In the genomic region with DNA sequence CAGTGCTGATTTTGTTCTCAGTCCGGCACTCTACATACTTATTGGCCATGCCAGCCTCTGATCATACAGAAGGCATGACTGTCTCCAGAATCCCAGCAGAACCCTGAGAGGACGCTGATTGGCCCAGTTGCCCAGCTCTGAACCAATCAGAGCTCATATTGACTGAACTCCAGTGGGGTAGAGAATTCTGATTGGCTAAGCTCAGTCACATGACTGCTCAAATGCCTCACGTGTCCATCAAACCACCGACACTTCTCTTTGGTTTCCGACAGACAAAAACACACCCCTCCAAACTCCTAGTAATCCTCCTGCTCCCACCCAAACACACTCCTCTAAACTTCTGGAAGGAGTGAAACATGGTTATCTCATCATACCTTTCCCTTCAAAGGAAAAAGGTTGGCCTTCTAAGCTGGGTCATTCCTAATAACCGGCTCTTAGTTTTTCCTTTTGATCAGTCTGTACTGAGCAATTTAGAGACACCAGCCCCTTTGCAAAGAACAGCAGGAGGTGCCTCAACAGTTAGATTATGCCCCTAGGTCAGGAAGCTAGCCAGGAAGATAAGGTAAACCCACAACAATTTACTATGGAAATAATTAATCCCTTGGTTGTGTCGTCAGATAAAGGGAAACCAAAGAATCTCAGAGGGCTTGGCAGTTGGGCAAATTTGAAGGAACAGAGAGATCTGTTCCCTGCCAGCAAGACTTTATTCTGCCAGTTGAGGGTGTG, we compare ENCODE assay signal across 2 cellular contexts.
TF ChIP-seq lines count a peak whose summit lies in the region.

No MANE protein-coding gene starts in this region.

TF ChIP-seq in GM23338, 12 proteins besides CTCF, POLR2A, EP300 and RAD21:
- no peak for TF ChIP-seq POLR2AphosphoS5 (IDR thresholded peaks at IDR 0.05; ENCODE audit: low read depth)
- TF ChIP-seq EZH2 (IDR thresholded peaks at IDR 0.05; ENCODE audit: low read depth, unreplicated experiment) = no peak
- TF ChIP-seq, protein P1, sequence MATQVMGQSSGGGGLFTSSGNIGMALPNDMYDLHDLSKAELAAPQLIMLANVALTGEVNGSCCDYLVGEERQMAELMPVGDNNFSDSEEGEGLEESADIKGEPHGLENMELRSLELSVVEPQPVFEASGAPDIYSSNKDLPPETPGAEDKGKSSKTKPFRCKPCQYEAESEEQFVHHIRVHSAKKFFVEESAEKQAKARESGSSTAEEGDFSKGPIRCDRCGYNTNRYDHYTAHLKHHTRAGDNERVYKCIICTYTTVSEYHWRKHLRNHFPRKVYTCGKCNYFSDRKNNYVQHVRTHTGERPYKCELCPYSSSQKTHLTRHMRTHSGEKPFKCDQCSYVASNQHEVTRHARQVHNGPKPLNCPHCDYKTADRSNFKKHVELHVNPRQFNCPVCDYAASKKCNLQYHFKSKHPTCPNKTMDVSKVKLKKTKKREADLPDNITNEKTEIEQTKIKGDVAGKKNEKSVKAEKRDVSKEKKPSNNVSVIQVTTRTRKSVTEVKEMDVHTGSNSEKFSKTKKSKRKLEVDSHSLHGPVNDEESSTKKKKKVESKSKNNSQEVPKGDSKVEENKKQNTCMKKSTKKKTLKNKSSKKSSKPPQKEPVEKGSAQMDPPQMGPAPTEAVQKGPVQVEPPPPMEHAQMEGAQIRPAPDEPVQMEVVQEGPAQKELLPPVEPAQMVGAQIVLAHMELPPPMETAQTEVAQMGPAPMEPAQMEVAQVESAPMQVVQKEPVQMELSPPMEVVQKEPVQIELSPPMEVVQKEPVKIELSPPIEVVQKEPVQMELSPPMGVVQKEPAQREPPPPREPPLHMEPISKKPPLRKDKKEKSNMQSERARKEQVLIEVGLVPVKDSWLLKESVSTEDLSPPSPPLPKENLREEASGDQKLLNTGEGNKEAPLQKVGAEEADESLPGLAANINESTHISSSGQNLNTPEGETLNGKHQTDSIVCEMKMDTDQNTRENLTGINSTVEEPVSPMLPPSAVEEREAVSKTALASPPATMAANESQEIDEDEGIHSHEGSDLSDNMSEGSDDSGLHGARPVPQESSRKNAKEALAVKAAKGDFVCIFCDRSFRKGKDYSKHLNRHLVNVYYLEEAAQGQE (IDR thresholded peaks at IDR 0.05; ENCODE audit: unreplicated experiment) = no peak
- TF ChIP-seq, protein P2, sequence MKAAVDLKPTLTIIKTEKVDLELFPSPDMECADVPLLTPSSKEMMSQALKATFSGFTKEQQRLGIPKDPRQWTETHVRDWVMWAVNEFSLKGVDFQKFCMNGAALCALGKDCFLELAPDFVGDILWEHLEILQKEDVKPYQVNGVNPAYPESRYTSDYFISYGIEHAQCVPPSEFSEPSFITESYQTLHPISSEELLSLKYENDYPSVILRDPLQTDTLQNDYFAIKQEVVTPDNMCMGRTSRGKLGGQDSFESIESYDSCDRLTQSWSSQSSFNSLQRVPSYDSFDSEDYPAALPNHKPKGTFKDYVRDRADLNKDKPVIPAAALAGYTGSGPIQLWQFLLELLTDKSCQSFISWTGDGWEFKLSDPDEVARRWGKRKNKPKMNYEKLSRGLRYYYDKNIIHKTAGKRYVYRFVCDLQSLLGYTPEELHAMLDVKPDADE (IDR thresholded peaks at IDR 0.05) = no peak
- no peak for TF ChIP-seq ZNF331 (CRISPR knock-in tag; IDR thresholded peaks at IDR 0.05; ENCODE audit: low read depth)
- TF ChIP-seq EZH2phosphoT487 (IDR thresholded peaks at IDR 0.05; ENCODE audit: unreplicated experiment) = no peak

TF ChIP-seq in IMR-90, 13 proteins besides CTCF, POLR2A, EP300 and RAD21:
- TF ChIP-seq, protein P3, sequence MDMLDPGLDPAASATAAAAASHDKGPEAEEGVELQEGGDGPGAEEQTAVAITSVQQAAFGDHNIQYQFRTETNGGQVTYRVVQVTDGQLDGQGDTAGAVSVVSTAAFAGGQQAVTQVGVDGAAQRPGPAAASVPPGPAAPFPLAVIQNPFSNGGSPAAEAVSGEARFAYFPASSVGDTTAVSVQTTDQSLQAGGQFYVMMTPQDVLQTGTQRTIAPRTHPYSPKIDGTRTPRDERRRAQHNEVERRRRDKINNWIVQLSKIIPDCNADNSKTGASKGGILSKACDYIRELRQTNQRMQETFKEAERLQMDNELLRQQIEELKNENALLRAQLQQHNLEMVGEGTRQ (IDR thresholded peaks at IDR 0.05; ENCODE audit: low read depth, low read length) = peak; percentile 53; the same call in 1 of the 2 replicates
- TF ChIP-seq MAFK (IDR thresholded peaks at IDR 0.05; ENCODE audit: low read depth, low read length) = no peak
